In the genomic region with DNA sequence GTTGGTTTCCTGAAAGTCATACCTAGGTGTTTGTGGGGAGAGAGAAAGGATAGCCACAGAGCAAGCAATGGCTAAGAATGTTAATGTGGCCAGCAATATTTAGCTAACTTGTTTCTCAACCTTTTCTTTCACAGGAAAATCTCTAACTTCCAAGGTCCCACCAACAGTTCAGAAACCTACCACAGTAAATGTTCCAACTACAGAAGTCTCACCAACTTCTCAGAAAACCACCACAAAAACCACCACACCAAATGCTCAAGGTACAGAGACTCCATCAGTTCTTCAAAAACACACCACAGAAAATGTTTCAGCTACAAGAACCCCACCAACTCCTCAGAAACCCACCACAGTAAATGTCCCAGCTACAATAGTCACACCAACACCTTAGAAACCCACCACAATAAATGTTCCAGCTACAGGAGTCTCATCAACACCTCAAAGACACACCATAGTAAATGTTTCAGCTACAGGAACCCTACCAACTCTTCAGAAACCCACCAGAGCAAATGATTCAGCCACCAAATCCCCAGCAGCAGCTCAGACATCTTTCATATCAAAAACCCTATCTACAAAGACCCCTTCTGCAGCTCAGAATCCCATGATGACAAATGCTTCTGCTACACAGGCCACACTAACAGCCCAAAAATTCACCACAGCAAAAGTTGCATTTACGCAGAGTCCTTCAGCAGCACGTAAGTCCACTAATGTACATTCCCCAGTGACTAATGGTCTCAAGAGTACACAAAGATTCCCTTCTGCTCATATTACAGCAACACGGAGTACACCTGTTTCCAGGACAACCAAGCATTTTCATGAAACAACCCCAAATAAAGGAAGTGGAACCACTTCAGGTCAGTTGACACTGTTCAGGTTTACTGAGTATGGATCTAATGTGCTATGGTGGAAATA, we compare ENCODE assay signal across 8 cellular contexts. TPM values are rescaled to one million over a fixed set of nuclear protein-coding genes. Genes with fewer than 3 reads are reported as not detected.
DNase-seq lines count a peak whose midpoint lies in the region; ATAC-seq, FAIRE-seq and TF ChIP-seq lines count a peak whose summit lies in the region.

No MANE protein-coding gene starts in this region.

- peaks cover 74% of the 10 kb centered on the region for H3K4me1 Mint-ChIP-seq in CD4-positive, alpha-beta T cell (ENCODE audit: low read depth)
- H3K4me1 Mint-ChIP-seq in T-helper 17 cell (peaks cover 31% of the 10 kb centered on the region), immature natural killer cell (peaks cover 40 to 80% of the 10 kb centered on the region in 2 donors)

- peaks cover 96% of the 10 kb centered on the region for H3K36me3 Mint-ChIP-seq in CD4-positive, alpha-beta T cell (ENCODE audit: low read depth)
- H3K36me3 Mint-ChIP-seq in T-helper 17 cell (ENCODE audit: low read depth) (peaks cover 17% of the 10 kb centered on the region), immature natural killer cell (peaks cover 20 to 44% (median 40%) of the 10 kb centered on the region in 3 donors)

- H3K4me3 ChIP-seq in vagina = no peak overlapping the region

- no peak for TF ChIP-seq POLR2A in vagina (IDR thresholded peaks at IDR 0.05)

- no peak for TF ChIP-seq CTCF in CD4-positive, alpha-beta T cell (IDR thresholded peaks at IDR 0.05)
- TF ChIP-seq CTCF in vagina (IDR thresholded peaks at IDR 0.05) = no peak

- ATAC-seq in CD4-positive, alpha-beta T cell (ENCODE audit: poor library complexity) = peak; percentile 37
- ATAC-seq in GM19023 (IDR thresholded peaks at IDR 0.05; ENCODE audit: unreplicated experiment) (peak; percentile 54), HG03135 (IDR thresholded peaks at IDR 0.05; ENCODE audit: unreplicated experiment) (peak; percentile 68), T-helper 17 cell (peak; percentile 57)

- peaks cover 16% of the 10 kb centered on the region for H3K9me3 Mint-ChIP-seq in CD4-positive, alpha-beta T cell
- peaks cover 0 to 10% (median 5%) of the 10 kb centered on the region in 6 donors for H3K9me3 Mint-ChIP-seq in immature natural killer cell

- no peak for FAIRE-seq in RCC 7860 (lab: Jason Lieb, UNC)

- intact Hi-C loops in CD4-positive, alpha-beta T cell (cut with DNase I, micrococcal nuclease) = loop anchor here in 1 of 2 experiments (2.0 kb wide), 1 partner anchor 16 kb away; a partner anchor contains a TSS
- intact Hi-C loops in vagina (cut with DNase I) = no loop called here

- peaks cover 22% of the 10 kb centered on the region for H3K9me3 ChIP-seq in CD4-positive, alpha-beta T cell (ENCODE audit: control insufficient read depth, low read length)
- H3K9me3 ChIP-seq in T-helper 17 cell (ENCODE audit: control insufficient read depth, low read length, poor library complexity, severe bottlenecking) (no peaks in the 10 kb centered on the region), vagina (peaks cover 3% of the 10 kb centered on the region)

- CTCF ChIA-PET in CD4-positive, alpha-beta T cell (lab: Charles Lee) = interaction anchor here (2.9 kb wide), 1 partner anchor 15 kb away, joined by 16 read pairs; a partner anchor contains a TSS

- peak overlapping the region; percentile 48 for H3K27ac ChIP-seq in CD4-positive, alpha-beta T cell (ENCODE audit: low read depth, low read length)
- no peak overlapping the region for H3K27ac ChIP-seq in vagina

- POLR2A ChIA-PET in CD4-positive, alpha-beta T cell (lab: Charles Lee) = interaction anchor here (1.0 to 5.3 kb wide), 5 partner anchors 15 to 247 kb away, joined by 3 to 66 read pairs (median 3); a partner anchor contains a TSS

- H3K27ac Mint-ChIP-seq in CD4-positive, alpha-beta T cell = peak overlapping the region; percentile 81
- H3K27ac Mint-ChIP-seq in T-helper 17 cell (peak overlapping the region; percentile 19), immature natural killer cell (peak overlapping the region; percentile 86 to 96 (median 90))

- H3K4me3 Mint-ChIP-seq in CD4-positive, alpha-beta T cell = peak overlapping the region; percentile 68
- H3K4me3 Mint-ChIP-seq in T-helper 17 cell (peak overlapping the region; percentile 13), immature natural killer cell (peak overlapping the region; percentile 36 to 72 (median 61))

- H3K36me3 ChIP-seq in vagina = peaks cover 0 to 35% of the 10 kb centered on the region in 2 donors

- H3K27me3 ChIP-seq in CD4-positive, alpha-beta T cell (ENCODE audit: control insufficient read depth, insufficient read depth, low read length) = no peaks in the 10 kb centered on the region
- no peaks in the 10 kb centered on the region for H3K27me3 ChIP-seq in vagina

- H3K4me1 ChIP-seq in vagina = no peaks in the 10 kb centered on the region

- no peak for DNase-seq in CD4-positive, alpha-beta T cell
- DNase-seq in T-helper 17 cell (no peak), immature natural killer cell (peak; percentile 81 to 87 (median 86)), COLO668 (lab: John Stamatoyannopoulos, UW; ENCODE audit: unreplicated experiment) (no peak), vagina (ENCODE audit: extremely low spot score in 2 of 2) (no peak), RCC 7860 (ENCODE audit: low spot score) (no peak)

- H3K27me3 Mint-ChIP-seq in CD4-positive, alpha-beta T cell = no peaks in the 10 kb centered on the region
- H3K27me3 Mint-ChIP-seq in T-helper 17 cell = no peaks in the 10 kb centered on the region
- peaks cover 10 to 11% (median 11%) of the 10 kb centered on the region in 3 donors for H3K27me3 Mint-ChIP-seq in immature natural killer cell (ENCODE audit: low read depth in 3 of 3)

RNA-seq across cellular contexts. Expression of a gene that starts 15.3 kb away (rescaled TPM):
- total RNA-seq in CD4-positive, alpha-beta T cell = 100 to 1,000 TPM; 218 to 229 TPM
- total RNA-seq in T-helper 17 cell (100 to 1,000 TPM in 1 of 2 donors, 10 to 100 TPM in 1; 98.3 to 133 TPM), vagina (106 TPM)
- 100 to 1,000 TPM in 1 of 3 donors, 10 to 100 TPM in 2; 63.9 to 122 (median 84.6) TPM for polyA plus RNA-seq in immature natural killer cell

Comparison
In these comparisons a context has a peak if more than half of its experiments do, and no peak if none do; other contexts are left out.
1. DNase-seq: peak in immature natural killer cell (3 of 3); none in CD4-positive, alpha-beta T cell (0 of 10), T-helper 17 cell (0 of 3), COLO668 (single experiment), vagina (0 of 2) and RCC 7860 (single experiment).
2. H3K27ac Mint-ChIP-seq: peak in every context shown above with its lines; median percentile 90 in immature natural killer cell; 81 in CD4-positive, alpha-beta T cell; 19 in T-helper 17 cell.
3. H3K4me3 Mint-ChIP-seq: peak in every context shown above with its lines; median percentile 68 in CD4-positive, alpha-beta T cell; 61 in immature natural killer cell; 13 in T-helper 17 cell.
4. Peak in every context shown above with its lines, with median percentiles within 50 percentile points of each other: ATAC-seq.